In genomic region chrX:120561634-120562568, GRCh38 we compare ENCODE assay signal across 8 cellular contexts. TPM values are rescaled to one million over a fixed set of nuclear protein-coding genes. Genes with fewer than 3 reads are reported as not detected.
DNase-seq lines count a peak whose midpoint lies in the region; FAIRE-seq and TF ChIP-seq lines count a peak whose summit lies in the region.

No MANE protein-coding gene starts in this region.

- H3K36me3 Mint-ChIP-seq in Caco-2 (ENCODE audit: insufficient read depth, unreplicated experiment), result peaks cover 12% of the 10 kb centered on the region

- H3K9me3 ChIP-seq in Caco-2 (no peaks in the 10 kb centered on the region), MM.1S (replicated peaks; ENCODE audit: insufficient read depth, low read length) (no peaks in the 10 kb centered on the region), endocrine pancreas (ENCODE audit: control insufficient read depth, low read length) (no peaks in the 10 kb centered on the region), osteoblast (ENCODE audit: low read depth, low read length) (no peaks in the 10 kb centered on the region)

- no peaks in the 10 kb centered on the region for H3K27me3 ChIP-seq in Caco-2 (replicated peaks; ENCODE audit: control insufficient read depth, insufficient read depth, low read length)
- H3K27me3 ChIP-seq in MM.1S (replicated peaks; ENCODE audit: insufficient read depth, low read length), result no peaks in the 10 kb centered on the region
- H3K27me3 ChIP-seq in endocrine pancreas (ENCODE audit: control insufficient read depth, insufficient read depth, low read length), result no peaks in the 10 kb centered on the region
- H3K27me3 ChIP-seq in osteoblast (ENCODE audit: insufficient read depth, low read length), result no peaks in the 10 kb centered on the region

- H3K9ac ChIP-seq in MM.1S (ENCODE audit: low read length) (peak overlapping the region; percentile 67; the same call in 1 of the 2 replicates), endocrine pancreas (ENCODE audit: control insufficient read depth, insufficient read depth, low read length) (peak overlapping the region; percentile 81)

- BruUV-seq in Caco-2 (replicated peaks; lab: Mats Ljungman, UMichigan), result TSS peak; percentile 98

- H3K4me1 ChIP-seq in Caco-2, result peaks cover 20% of the 10 kb centered on the region
- 0 out of 2 replicates have a peak, but pooled peaks cover 3% of the 10 kb centered on the region for H3K4me1 ChIP-seq in MM.1S (ENCODE audit: low read length)
- H3K4me1 ChIP-seq in endocrine pancreas (ENCODE audit: control insufficient read depth, insufficient read depth, low read length), result peaks cover 11% of the 10 kb centered on the region
- no peaks in the 10 kb centered on the region for H3K4me1 ChIP-seq in osteoblast (ENCODE audit: insufficient read depth, low read length)

- CTCF ChIA-PET in Caco-2 (lab: Charles Lee), result interaction anchor here (0.6 to 1.5 kb wide), 3 partner anchors 42 to 1084 kb away, joined by 3 to 5 read pairs (median 5); partner anchors contain the start of gene MCTS1

- intact Hi-C loops in Caco-2 (cut with micrococcal nuclease; ENCODE audit: unreplicated experiment), result loop anchor here (1.0 to 5.0 kb wide), 2 partner anchors 42 to 50 kb away; partner anchors contain the start of gene MCTS1
- intact Hi-C loops in posterior cingulate gyrus (cut with DNase I), result loop anchor here (2.0 to 10.0 kb wide), 3 partner anchors 40 to 317 kb away; partner anchors contain the start of gene MCTS1

- H2AFZ ChIP-seq in MM.1S (ENCODE audit: low read length) (peak overlapping the region; percentile 67), osteoblast (ENCODE audit: low read length) (peak overlapping the region; percentile 70)

- H3K36me3 ChIP-seq in Caco-2 (ENCODE audit: control insufficient read depth, insufficient read depth, low read length) (no peaks in the 10 kb centered on the region), MM.1S (replicated peaks; ENCODE audit: insufficient read depth, low read length) (no peaks in the 10 kb centered on the region), endocrine pancreas (ENCODE audit: control insufficient read depth, insufficient read depth, low read length) (no peaks in the 10 kb centered on the region), osteoblast (ENCODE audit: insufficient read depth, low read length) (peaks cover 6% of the 10 kb centered on the region)

- H3K79me2 ChIP-seq in MM.1S (ENCODE audit: low read length) (peaks cover 33% of the 10 kb centered on the region), osteoblast (ENCODE audit: insufficient read depth, low read length) (peaks cover 36% of the 10 kb centered on the region)

- H3K27ac Mint-ChIP-seq in Caco-2 (ENCODE audit: unreplicated experiment), result peak overlapping the region; percentile 98

- H3K4me3 ChIP-seq in Caco-2 (ENCODE audit: low read depth, low read length) (peak overlapping the region; percentile 72), MM.1S (ENCODE audit: low read length) (peak overlapping the region; percentile 80), endocrine pancreas (ENCODE audit: control insufficient read depth, insufficient read depth, low read length) (peak overlapping the region; percentile 93), osteoblast (ENCODE audit: insufficient read depth, low read length) (peak overlapping the region; percentile 79)

- TF ChIP-seq CTCF in Caco-2 (IDR thresholded peaks at IDR 0.05; ENCODE audit: insufficient read depth in 1 of 2, low read depth in 1 of 2, low read length in 1 of 2, severe bottlenecking in 1 of 2, unreplicated experiment in 1 of 2), result no peak
- no peak for TF ChIP-seq CTCF in MM.1S (IDR thresholded peaks at IDR 0.05; ENCODE audit: low read length)
- no peak for TF ChIP-seq CTCF in osteoblast (IDR thresholded peaks at IDR 0.05; ENCODE audit: extremely low read depth, low read depth, low read length)

- H3K9me3 Mint-ChIP-seq in Caco-2 (ENCODE audit: unreplicated experiment), result no peaks in the 10 kb centered on the region

- H3F3A ChIP-seq in MM.1S (ENCODE audit: insufficient read depth, low read length), result peaks cover 17% of the 10 kb centered on the region

- H3K9me2 ChIP-seq in MM.1S (replicated peaks; ENCODE audit: insufficient read depth, low read length), result no peaks in the 10 kb centered on the region

- H3K4me2 ChIP-seq in MM.1S (ENCODE audit: low read depth, low read length), result peak overlapping the region; percentile 74
- peak overlapping the region; percentile 80 for H3K4me2 ChIP-seq in osteoblast (ENCODE audit: insufficient read depth, low read length)

- H4K20me1 ChIP-seq in MM.1S (ENCODE audit: insufficient read depth, low read length) (no peaks in the 10 kb centered on the region), osteoblast (ENCODE audit: insufficient read depth, low read length) (no peaks in the 10 kb centered on the region)

- peak overlapping the region; percentile 95 for H3K4me3 Mint-ChIP-seq in Caco-2 (ENCODE audit: unreplicated experiment)

- no peak for FAIRE-seq in RCC 7860 (lab: Jason Lieb, UNC)

- POLR2A ChIA-PET in Caco-2 (lab: Charles Lee), result interaction anchor here (0.6 to 2.5 kb wide), 6 partner anchors 9 to 1084 kb away, joined by 3 to 28 read pairs (median 4); partner anchors contain the start of gene MCTS1

- no peak for DNase-seq in Caco-2
- no peak for DNase-seq in MM.1S
- DNase-seq in osteoblast (ENCODE audit: insufficient read length, low spot score, missing footprints), result no peak
- DNase-seq in anterior cingulate cortex (lab: John Stamatoyannopoulos, UW), result no peak
- no peak for DNase-seq in RCC 7860 (ENCODE audit: low spot score)
- DNase-seq in NCI-H446 treated with DMSO at 0.1 percent for 48 hours (lab: John Stamatoyannopoulos, UW), result no peak
- no peak for DNase-seq in posterior cingulate gyrus

- H3K27ac ChIP-seq in MM.1S (ENCODE audit: low read length) (peak overlapping the region; percentile 43; the same call in 1 of the 2 replicates), osteoblast (ENCODE audit: low read depth, low read length) (peak overlapping the region; percentile 92)

- H3K4me1 Mint-ChIP-seq in Caco-2 (ENCODE audit: low read depth, unreplicated experiment), result peaks cover 8% of the 10 kb centered on the region

- no peaks in the 10 kb centered on the region for H3K27me3 Mint-ChIP-seq in Caco-2 (ENCODE audit: insufficient read depth, unreplicated experiment)

RNA-seq across cellular contexts. Expression of gene CUL4B, which starts 1.1 kb away (rescaled TPM):
- total RNA-seq in Caco-2 (2022) (41.0 and 47.7 TPM in 2 replicates), osteoblast (76.0 TPM in 2 replicates)

RNA-seq across cellular contexts. Expression of gene MCTS1, which starts 42.0 kb away (rescaled TPM):
- total RNA-seq in Caco-2 (2022) (50.5 and 55.8 TPM in 2 replicates), osteoblast (29.3 and 38.9 TPM in 2 replicates)
